ENCODE assay signal across 10 cellular contexts in the genomic region with DNA sequence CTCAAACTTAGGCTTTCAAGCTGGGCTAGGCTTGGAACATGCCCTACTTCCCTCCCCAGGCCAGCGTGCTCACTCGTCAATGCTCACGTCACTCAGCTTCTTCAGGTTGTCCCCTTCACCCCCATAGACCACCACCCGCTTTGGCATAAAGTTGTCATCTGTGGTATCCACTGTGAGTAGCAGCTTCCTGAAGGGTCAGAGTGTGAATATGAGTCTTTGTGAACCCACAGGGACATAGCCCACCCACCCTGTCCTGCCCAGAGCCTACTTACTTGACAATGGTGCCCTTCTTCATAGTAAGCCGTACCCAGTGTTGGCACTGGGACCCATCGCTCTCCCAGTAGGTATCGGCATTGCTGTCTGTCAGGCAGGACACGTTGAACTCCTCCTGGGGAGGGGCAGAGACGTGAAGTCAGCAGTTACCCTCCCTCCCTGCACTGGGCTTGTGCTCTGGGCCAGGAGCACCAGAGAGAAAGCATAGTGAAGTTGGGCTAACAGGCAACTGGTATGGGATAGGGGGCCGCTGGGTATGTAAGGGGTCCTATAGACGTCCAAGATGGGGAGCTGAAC. TPM values are rescaled to one million over a fixed set of nuclear protein-coding genes. Genes with fewer than 3 reads are reported as not detected.
DNase-seq lines count a peak whose midpoint lies in the region; ATAC-seq and TF ChIP-seq lines count a peak whose summit lies in the region.
"Had no signal": no experiment of that assay in that cellular context is flagged by ENCODE, and none has a peak within 500 bp of the region (broad histone marks: within the 10 kb centered on the region; RNA-seq: fewer than 3 reads in every experiment).

No MANE protein-coding gene starts in this region.

- H3K4me3 Mint-ChIP-seq in CD4-positive, alpha-beta memory T cell = peak overlapping the region; percentile 70 to 90 (median 86)

- H4K20me1 ChIP-seq in PC-3 (ENCODE audit: low read length) (no peaks in the 10 kb centered on the region), osteoblast (ENCODE audit: insufficient read depth, low read length) (peaks cover 7% of the 10 kb centered on the region)

- H3K9me3 ChIP-seq in CD4-positive, alpha-beta memory T cell (ENCODE audit: control insufficient read depth in 1 of 2, low read length in 2 of 2) = no peaks in the 10 kb centered on the region
- H3K9me3 ChIP-seq in PC-3 (ENCODE audit: low read length) (no peaks in the 10 kb centered on the region), duodenal mucosa (ENCODE audit: control insufficient read depth in 1 of 2, low read length in 2 of 2) (no peaks in the 10 kb centered on the region), osteoblast (ENCODE audit: low read depth, low read length) (no peaks in the 10 kb centered on the region)

- H2AFZ ChIP-seq in PC-3 (ENCODE audit: low read length) (no peak overlapping the region), osteoblast (ENCODE audit: low read length) (no peak overlapping the region)

- H3K27ac ChIP-seq in CD4-positive, alpha-beta memory T cell (ENCODE audit: low read depth, low read length) = peak overlapping the region; percentile 71
- H3K27ac ChIP-seq in PC-3 (ENCODE audit: low read length) = no peak overlapping the region
- no peak overlapping the region for H3K27ac ChIP-seq in duodenal mucosa (ENCODE audit: low read depth, low read length)
- no peak overlapping the region for H3K27ac ChIP-seq in osteoblast (ENCODE audit: low read depth, low read length)

- peaks cover 37 to 71% of the 10 kb centered on the region in 2 donors for H3K36me3 Mint-ChIP-seq in CD4-positive, alpha-beta memory T cell

- POLR2A ChIA-PET in CD4-positive, alpha-beta memory T cell (lab: Charles Lee; ENCODE audit: partially characterized antibody) = interaction anchor here (0.7 to 8.4 kb wide), 6 partner anchors 22 to 482 kb away, joined by 3 to 158 read pairs (median 40); a partner anchor contains a TSS
- POLR2A ChIA-PET in PC-3 (lab: Charles Lee; ENCODE audit: unreplicated experiment) = no interaction called here

- peak overlapping the region in 6 of 7 donors; percentile 77 to 86 (median 78) for H3K27ac Mint-ChIP-seq in CD4-positive, alpha-beta memory T cell

- peaks cover 40% of the 10 kb centered on the region for H3K4me1 ChIP-seq in CD4-positive, alpha-beta memory T cell (ENCODE audit: insufficient read depth, low read length)
- peaks cover 22% of the 10 kb centered on the region for H3K4me1 ChIP-seq in PC-3 (ENCODE audit: insufficient read depth, low read length)
- peaks cover 23 to 34% of the 10 kb centered on the region in 2 donors for H3K4me1 ChIP-seq in duodenal mucosa (ENCODE audit: control insufficient read depth in 1 of 2, insufficient read depth in 2 of 2, low read length in 2 of 2)
- peaks cover 29% of the 10 kb centered on the region for H3K4me1 ChIP-seq in osteoblast (ENCODE audit: insufficient read depth, low read length)

- no peaks in the 10 kb centered on the region for H3K27me3 ChIP-seq in CD4-positive, alpha-beta memory T cell (ENCODE audit: insufficient read depth, low read length)
- no peaks in the 10 kb centered on the region for H3K27me3 ChIP-seq in PC-3 (ENCODE audit: low read length)
- H3K27me3 ChIP-seq in duodenal mucosa (ENCODE audit: control insufficient read depth in 1 of 2, insufficient read depth in 2 of 2, low read length in 2 of 2) = no peaks in the 10 kb centered on the region
- H3K27me3 ChIP-seq in osteoblast (ENCODE audit: insufficient read depth, low read length) = no peaks in the 10 kb centered on the region

- H3K4me2 ChIP-seq in PC-3 (ENCODE audit: low read length) (peak overlapping the region; percentile 98), osteoblast (ENCODE audit: insufficient read depth, low read length) (no peak overlapping the region)

- H3K9me2 ChIP-seq in PC-3 (replicated peaks; ENCODE audit: low read length) = no peaks in the 10 kb centered on the region

- H3K79me2 ChIP-seq in PC-3 (ENCODE audit: low read length) = peaks cover 27% of the 10 kb centered on the region
- H3K79me2 ChIP-seq in osteoblast (ENCODE audit: insufficient read depth, low read length) = peaks cover 42% of the 10 kb centered on the region

- CTCF ChIA-PET in CD4-positive, alpha-beta memory T cell (lab: Charles Lee; ENCODE audit: partially characterized antibody) = interaction anchor here (0.7 to 13.1 kb wide), 5 partner anchors 23 to 483 kb away, joined by 4 to 388 read pairs (median 24); a partner anchor contains a TSS
- CTCF ChIA-PET in PC-3 (lab: Charles Lee) = no interaction called here

- H3K9me3 Mint-ChIP-seq in CD4-positive, alpha-beta memory T cell = no peaks in the 10 kb centered on the region

- peaks cover 28 to 59% (median 44%) of the 10 kb centered on the region in 4 donors for H3K4me1 Mint-ChIP-seq in CD4-positive, alpha-beta memory T cell

- intact Hi-C loops in CD4-positive, alpha-beta memory T cell (cut with micrococcal nuclease) = no loop called here
- intact Hi-C loops in PC-3 (cut with micrococcal nuclease) = no loop called here

- no peaks in the 10 kb centered on the region for H3F3A ChIP-seq in PC-3 (ENCODE audit: low read length, unreplicated experiment)

- H3K9ac ChIP-seq in PC-3 (ENCODE audit: low read length) (no peak overlapping the region), duodenal mucosa (ENCODE audit: low read depth in 1 of 2, low read length in 2 of 2) (peak overlapping the region in 1 of 2 donors; percentile 66)

- DNase-seq in CD4-positive, alpha-beta memory T cell = no peak
- DNase-seq in PC-3 (no peak), osteoblast (ENCODE audit: insufficient read length, low spot score, missing footprints) (peak; percentile 62), GM19238 (ENCODE audit: insufficient read length, low spot score) (no peak)
- DNase-seq: SHP77 treated with DMSO at 0.1 percent for 48 hours, small intestine had no signal

- TF ChIP-seq CTCF in PC-3 (conservative IDR thresholded peaks at IDR 0.05; ENCODE audit: low read depth, low read length) (no peak), osteoblast (IDR thresholded peaks at IDR 0.05; ENCODE audit: extremely low read depth, low read depth, low read length) (no peak)

- H3K27me3 Mint-ChIP-seq in CD4-positive, alpha-beta memory T cell = no peaks in the 10 kb centered on the region

- H3K36me3 ChIP-seq in CD4-positive, alpha-beta memory T cell (ENCODE audit: insufficient read depth, low read length) = peaks cover 49% of the 10 kb centered on the region
- H3K36me3 ChIP-seq in PC-3 (ENCODE audit: low read depth, low read length) = peaks cover 14% of the 10 kb centered on the region
- peaks cover 49 to 52% of the 10 kb centered on the region in 2 donors for H3K36me3 ChIP-seq in duodenal mucosa (ENCODE audit: control insufficient read depth in 1 of 2, insufficient read depth in 2 of 2, low read length in 2 of 2)
- peaks cover 52% of the 10 kb centered on the region for H3K36me3 ChIP-seq in osteoblast (ENCODE audit: insufficient read depth, low read length)

- no TSS peak for BruUV-seq in PC-3 (replicated peaks; lab: Mats Ljungman, UMichigan)

- ATAC-seq in PC-3 = no peak
- ATAC-seq in GM21619 (IDR thresholded peaks at IDR 0.05; ENCODE audit: unreplicated experiment) = no peak
- ATAC-seq in GM19395 (IDR thresholded peaks at IDR 0.05; ENCODE audit: unreplicated experiment) = no peak
- ATAC-seq in HG03432 (IDR thresholded peaks at IDR 0.05; ENCODE audit: unreplicated experiment) = no peak

- H3K4me3 ChIP-seq in CD4-positive, alpha-beta memory T cell (ENCODE audit: low read length in 2 of 2) = peak overlapping the region in 1 of 2 donors; percentile 86
- H3K4me3 ChIP-seq in PC-3 (ENCODE audit: low read length) = 0 out of 2 replicates have a peak overlapping the region, but pooled peaks have one; percentile 93
- H3K4me3 ChIP-seq in duodenal mucosa (ENCODE audit: low read depth in 1 of 2, low read length in 2 of 2) = peak overlapping the region; percentile 90 to 92
- H3K4me3 ChIP-seq in osteoblast (ENCODE audit: insufficient read depth, low read length) = no peak overlapping the region

RNA-seq across cellular contexts. Expression of a gene that starts 1.7 kb away (rescaled TPM):
- total RNA-seq in CD4-positive, alpha-beta memory T cell = 10 to 100 TPM; 56.3 to 61.3 TPM
- polyA plus RNA-seq in CD4-positive, alpha-beta memory T cell = 10 to 100 TPM; 15.6 to 31.6 TPM
- total RNA-seq in PC-3 (2014; rRNA removed) (25.3 and 32.8 TPM in 2 replicates), osteoblast (23.9 and 26.1 TPM in 2 replicates)

RNA-seq across cellular contexts. Expression of a gene that starts 2.7 kb away (rescaled TPM):
- total RNA-seq in CD4-positive, alpha-beta memory T cell = 10 to 100 TPM; 46.0 to 52.0 TPM
- polyA plus RNA-seq in CD4-positive, alpha-beta memory T cell = 100 to 1,000 TPM in 1 of 2 donors, 10 to 100 TPM in 1; 77.3 to 114 TPM
- total RNA-seq in PC-3 (2014; rRNA removed) (167 and 168 TPM in 2 replicates), osteoblast (123 and 147 TPM in 2 replicates)

RNA-seq across cellular contexts. Expression of a gene that starts 23.0 kb away (rescaled TPM):
- 10 to 100 TPM; 13.7 to 16.1 TPM for total RNA-seq in CD4-positive, alpha-beta memory T cell
- 10 to 100 TPM; 24.2 to 25.9 TPM for polyA plus RNA-seq in CD4-positive, alpha-beta memory T cell
- total RNA-seq in PC-3 (2014; rRNA removed) (37.1 and 38.9 TPM in 2 replicates), osteoblast (25.3 and 25.6 TPM in 2 replicates)
